1 cellular context compared by ENCODE assay signal in the genomic region with DNA sequence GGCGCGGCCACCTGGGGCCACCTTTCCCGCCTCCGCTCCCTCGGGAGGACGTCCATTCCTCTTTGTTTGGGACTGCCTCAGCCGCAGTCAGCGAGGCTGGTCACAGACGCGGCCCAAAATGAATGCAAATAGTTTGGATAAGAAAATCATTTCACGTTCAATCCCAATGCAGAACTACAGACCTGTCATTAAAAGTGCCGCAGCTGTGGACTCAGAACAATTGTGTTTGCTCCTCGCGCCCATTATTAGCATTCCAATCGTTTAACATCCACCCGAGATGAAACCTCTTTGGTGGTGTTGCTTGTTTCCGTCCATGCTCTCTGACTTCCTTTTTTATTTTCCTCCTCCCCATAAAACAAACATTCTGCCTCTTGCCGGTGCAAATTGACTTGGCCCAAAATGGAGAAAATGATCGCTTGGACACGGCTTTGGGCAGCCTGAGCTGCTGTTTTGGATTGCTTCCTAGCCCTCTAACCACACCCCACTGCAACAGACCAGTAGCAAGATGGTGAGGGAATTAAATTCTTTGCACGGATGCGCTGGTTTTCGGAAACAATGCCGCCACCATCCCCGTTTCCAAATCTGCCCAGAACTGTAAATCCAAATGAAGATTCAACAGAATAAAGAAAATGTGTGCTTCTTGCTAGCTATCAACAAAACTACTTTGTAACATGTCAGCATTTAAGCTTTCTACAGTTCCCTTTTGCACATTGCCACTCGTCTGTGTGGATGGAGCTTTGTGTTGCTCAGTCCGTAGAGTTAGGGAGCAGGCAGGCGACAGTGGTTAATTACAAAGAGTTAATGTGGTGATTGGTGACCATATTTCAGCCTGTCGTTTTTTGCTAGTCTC.
TF ChIP-seq lines count a peak whose summit lies in the region.

No MANE protein-coding gene starts in this region.

TF ChIP-seq in HCT116, 20 proteins besides CTCF, POLR2A, EP300 and RAD21 (continued from another document):
- TF ChIP-seq, protein P1, sequence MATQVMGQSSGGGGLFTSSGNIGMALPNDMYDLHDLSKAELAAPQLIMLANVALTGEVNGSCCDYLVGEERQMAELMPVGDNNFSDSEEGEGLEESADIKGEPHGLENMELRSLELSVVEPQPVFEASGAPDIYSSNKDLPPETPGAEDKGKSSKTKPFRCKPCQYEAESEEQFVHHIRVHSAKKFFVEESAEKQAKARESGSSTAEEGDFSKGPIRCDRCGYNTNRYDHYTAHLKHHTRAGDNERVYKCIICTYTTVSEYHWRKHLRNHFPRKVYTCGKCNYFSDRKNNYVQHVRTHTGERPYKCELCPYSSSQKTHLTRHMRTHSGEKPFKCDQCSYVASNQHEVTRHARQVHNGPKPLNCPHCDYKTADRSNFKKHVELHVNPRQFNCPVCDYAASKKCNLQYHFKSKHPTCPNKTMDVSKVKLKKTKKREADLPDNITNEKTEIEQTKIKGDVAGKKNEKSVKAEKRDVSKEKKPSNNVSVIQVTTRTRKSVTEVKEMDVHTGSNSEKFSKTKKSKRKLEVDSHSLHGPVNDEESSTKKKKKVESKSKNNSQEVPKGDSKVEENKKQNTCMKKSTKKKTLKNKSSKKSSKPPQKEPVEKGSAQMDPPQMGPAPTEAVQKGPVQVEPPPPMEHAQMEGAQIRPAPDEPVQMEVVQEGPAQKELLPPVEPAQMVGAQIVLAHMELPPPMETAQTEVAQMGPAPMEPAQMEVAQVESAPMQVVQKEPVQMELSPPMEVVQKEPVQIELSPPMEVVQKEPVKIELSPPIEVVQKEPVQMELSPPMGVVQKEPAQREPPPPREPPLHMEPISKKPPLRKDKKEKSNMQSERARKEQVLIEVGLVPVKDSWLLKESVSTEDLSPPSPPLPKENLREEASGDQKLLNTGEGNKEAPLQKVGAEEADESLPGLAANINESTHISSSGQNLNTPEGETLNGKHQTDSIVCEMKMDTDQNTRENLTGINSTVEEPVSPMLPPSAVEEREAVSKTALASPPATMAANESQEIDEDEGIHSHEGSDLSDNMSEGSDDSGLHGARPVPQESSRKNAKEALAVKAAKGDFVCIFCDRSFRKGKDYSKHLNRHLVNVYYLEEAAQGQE (IDR thresholded peaks at IDR 0.05; ENCODE audit: low read depth): no peak
- TF ChIP-seq ELF1 (IDR thresholded peaks at IDR 0.05; ENCODE audit: borderline replicate concordance, low read depth) (no peak), EGR1 (IDR thresholded peaks at IDR 0.05; ENCODE audit: low read depth) (no peak), CBX3 (IDR thresholded peaks at IDR 0.05; ENCODE audit: low read depth) (no peak), SP1 (IDR thresholded peaks at IDR 0.05; ENCODE audit: low read depth) (no peak), SRF (IDR thresholded peaks at IDR 0.05; ENCODE audit: low read depth) (no peak), ZNF274 (IDR thresholded peaks at IDR 0.05; ENCODE audit: low read depth, low read length) (no peak)
